In genomic region chr12:114152066-114152465, GRCh38 we compare ENCODE assay signal across 27 cellular contexts.
"Had no signal": no experiment of that assay in that cellular context is flagged by ENCODE, and none has a peak within 500 bp of the region (broad histone marks: within the 10 kb centered on the region; RNA-seq: fewer than 3 reads in every experiment).

No MANE protein-coding gene starts in this region.

- ATAC-seq: activated CD4-positive, alpha-beta T cell treated with anti-CD3 and anti-CD28 coated beads for 36 hours; activated CD4-positive, CD25-positive, alpha-beta regulatory T cell treated with anti-CD3 and anti-CD28 coated beads, Interleukin-2, amount 50 U/mL, for 24 hours; activated CD8-positive, alpha-beta memory T cell treated with anti-CD3 and anti-CD28 coated beads, Interleukin-2, amount 10 ng/mL, durations not matched to agents 7 days and 5 days; activated CD8-positive, alpha-beta T cell treated with anti-CD3 and anti-CD28 coated beads, Interleukin-2, amount 10 ng/mL, durations not matched to agents 7 days and 5 days; activated naive CD8-positive, alpha-beta T cell treated with anti-CD3 and anti-CD28 coated beads, Interleukin-2, amount 50 U/mL, for 24 hours had no signal

- H3K9me3 ChIP-seq: ascending aorta had no signal

- DNase-seq: activated B cell treated with CpG ODN at 0.5 μM for 24 hours; activated CD4-positive, alpha-beta memory T cell treated with anti-CD3 and anti-CD28 coated beads, Interleukin-2, amount 10 ng/mL, durations not matched to agents 7 days and 5 days; activated CD4-positive, alpha-beta T cell treated with anti-CD3 and anti-CD28 coated beads for 1 hour; activated CD4-positive, alpha-beta T cell treated with anti-CD3 and anti-CD28 coated beads for 36 hours; activated CD4-positive, alpha-beta T cell treated with anti-CD3 and anti-CD28 coated beads for 48 hours; activated CD4-positive, alpha-beta T cell treated with anti-CD3 and anti-CD28 coated beads, Interleukin-2, amount 10 ng/mL, durations not matched to agents 7 days and 5 days; activated CD4-positive, alpha-beta T cell treated with anti-CD3 and anti-CD28 coated beads, Interleukin-2, amount 50 U/mL, for 48 hours; activated CD8-positive, alpha-beta memory T cell treated with anti-CD3 and anti-CD28 coated beads for 24 hours; activated CD8-positive, alpha-beta memory T cell treated with anti-CD3 and anti-CD28 coated beads, Interleukin-2, amount 10 ng/mL, durations not matched to agents 7 days and 5 days; activated CD8-positive, alpha-beta memory T cell treated with anti-CD3 and anti-CD28 coated beads, Interleukin-2, amount 50 U/mL, for 48 hours; activated CD8-positive, alpha-beta T cell treated with anti-CD3 and anti-CD28 coated beads, Interleukin-2, amount 10 ng/mL, durations not matched to agents 7 days and 5 days; activated effector memory CD4-positive, alpha-beta T cell treated with Interleukin-2 at 50 U/mL for 16 hours; activated gamma-delta T cell; activated naive CD4-positive, alpha-beta T cell treated with anti-CD3 and anti-CD28 coated beads, Interleukin-2, amount 10 ng/mL, durations not matched to agents 7 days and 5 days; activated naive CD4-positive, alpha-beta T cell treated with Interleukin-2 at 50 U/mL for 16 hours; activated naive CD8-positive, alpha-beta T cell treated with anti-CD3 and anti-CD28 coated beads, Interleukin-2, amount 10 ng/mL, durations not matched to agents 7 days and 5 days; activated naive CD8-positive, alpha-beta T cell treated with anti-CD3 and anti-CD28 coated beads, Interleukin-2, amount 50 U/mL, for 24 hours; activated T-cell treated with anti-CD3 and anti-CD28 coated beads, Interleukin-2, amount 50 U/mL, for 24 hours; activated T-cell treated with anti-CD3 and anti-CD28 coated beads, Interleukin-2, amount 50 U/mL, for 48 hours; amygdala; anterior cingulate cortex; central memory CD4-positive, alpha-beta T cell; T-helper 1 cell; T-helper 2 cell; T-helper 9 cell had no signal

- H3K4me3 ChIP-seq: ascending aorta had no signal

- H3K36me3 ChIP-seq: ascending aorta had no signal

- H3K4me1 ChIP-seq: ascending aorta had no signal

- H3K27ac ChIP-seq: ascending aorta had no signal

- H3K27me3 ChIP-seq: ascending aorta had no signal
